In genomic region chr7:44044315-44045225, GRCh38 we compare ENCODE assay signal across 8 cellular contexts. TPM values are rescaled to one million over a fixed set of nuclear protein-coding genes. Genes with fewer than 3 reads are reported as not detected.
A peak's percentile ranks its signal among the peaks of the same experiment; 100 is the strongest.
DNase-seq lines count a peak whose midpoint lies in the region; ATAC-seq and TF ChIP-seq lines count a peak whose summit lies in the region.

TSS of gene DBNL (plus strand) at chr7:44044702. CDS start at chr7:44044738, 36 bp downstream.

- H3K9me3 ChIP-seq in lung (ENCODE audit: control insufficient read depth in 2 of 2, insufficient read depth in 1 of 2, low read length in 1 of 2), result no peaks in the 10 kb centered on the region

- peak within 1 kb of the TSS; percentile 79 to 99 for H3K27ac ChIP-seq in lung (ENCODE audit: low read depth in 1 of 2, low read length in 1 of 2)

- peaks cover 0 to 6% of the 10 kb centered on the region in 2 donors for H3K36me3 ChIP-seq in lung (ENCODE audit: control insufficient read depth in 2 of 2, insufficient read depth in 2 of 2, low read length in 2 of 2)

- no peak for TF ChIP-seq CTCF in activated CD8-positive, alpha-beta T cell treated with anti-CD3 and anti-CD28 coated beads for 36 hours (IDR thresholded peaks at IDR 0.05)
- TF ChIP-seq CTCF in lung (IDR thresholded peaks at IDR 0.05; ENCODE audit: control extremely low read depth, extremely low read depth), result no peak

- peaks cover 46% of the 10 kb centered on the region for H3K4me1 Mint-ChIP-seq in activated CD8-positive, alpha-beta T cell treated with anti-CD3 and anti-CD28 coated beads for 36 hours (ENCODE audit: low read depth)

- no peaks in the 10 kb centered on the region for H3K27me3 Mint-ChIP-seq in activated CD8-positive, alpha-beta T cell treated with anti-CD3 and anti-CD28 coated beads for 36 hours

- H3K9me3 Mint-ChIP-seq in activated CD8-positive, alpha-beta T cell treated with anti-CD3 and anti-CD28 coated beads for 36 hours, result no peaks in the 10 kb centered on the region

- H3K36me3 Mint-ChIP-seq in activated CD8-positive, alpha-beta T cell treated with anti-CD3 and anti-CD28 coated beads for 36 hours (ENCODE audit: low read depth), result peaks cover 37% of the 10 kb centered on the region

- WGBS in lung, 2 donors, result 0% methylated on average over 69 to 74 of the region's 74 CpGs

- peak; percentile 53 to 96 (median 91) for DNase-seq in C1 segment of cervical spinal cord (lab: John Stamatoyannopoulos, UW)
- DNase-seq in NCI-H82 treated with DMSO at 0.1 percent for 48 hours (lab: John Stamatoyannopoulos, UW; ENCODE audit: unreplicated experiment), result peak; percentile 48
- peak; percentile 94 for DNase-seq in activated CD8-positive, alpha-beta T cell treated with anti-CD3 and anti-CD28 coated beads for 36 hours
- peak; percentile 95 for DNase-seq in ecto neural progenitor cell (ENCODE audit: low spot score)
- DNase-seq in lung (ENCODE audit: low spot score), result peak; percentile 97
- peak; percentile 85 to 91 (median 87) for DNase-seq in stimulated activated CD4-positive, alpha-beta T cell treated with anti-CD3 and anti-CD28 coated beads, TNF-alpha, amount 100 ng/mL, for 24 hours (ENCODE audit: low read depth in 3 of 3)

- CTCF ChIA-PET in activated CD8-positive, alpha-beta T cell treated with anti-CD3 and anti-CD28 coated beads for 36 hours (lab: Charles Lee), result interaction anchor here (0.8 to 1.7 kb wide), 5 partner anchors 24 to 213 kb away, joined by 3 to 9 read pairs (median 3); no protein-coding TSS in a partner anchor

- peak within 1 kb of the TSS; percentile 98 for H3K4me3 ChIP-seq in lung

- H3K27ac Mint-ChIP-seq in activated CD8-positive, alpha-beta T cell treated with anti-CD3 and anti-CD28 coated beads for 36 hours, result peak within 1 kb of the TSS; percentile 91

- POLR2A ChIA-PET in activated CD8-positive, alpha-beta T cell treated with anti-CD3 and anti-CD28 coated beads for 36 hours (lab: Charles Lee), result interaction anchor here (0.6 to 5.7 kb wide), 18 partner anchors 10 to 753 kb away, joined by 3 to 54 read pairs (median 4); partner anchors contain the start of genes PGAM2, POLD2 and UBE2D4

- intact Hi-C loops in activated CD8-positive, alpha-beta T cell treated with anti-CD3 and anti-CD28 coated beads for 36 hours (cut with micrococcal nuclease), result no loop called here

- ATAC-seq in GM19324 (IDR thresholded peaks at IDR 0.05; ENCODE audit: low FRiP score, unreplicated experiment) (peak; percentile 74), HG03460 (IDR thresholded peaks at IDR 0.05; ENCODE audit: unreplicated experiment) (peak; percentile 68), lung (ENCODE audit: insufficient read depth, low FRiP score) (peak; percentile 90)
- peak; percentile 65 for ATAC-seq in activated CD8-positive, alpha-beta T cell treated with anti-CD3 and anti-CD28 coated beads for 36 hours

- H3K4me3 Mint-ChIP-seq in activated CD8-positive, alpha-beta T cell treated with anti-CD3 and anti-CD28 coated beads for 36 hours, result peak within 1 kb of the TSS; percentile 91

- peaks cover 3 to 18% of the 10 kb centered on the region in 2 donors for H3K4me1 ChIP-seq in lung (ENCODE audit: control insufficient read depth in 2 of 2, insufficient read depth in 2 of 2, low read length in 2 of 2)

- H3K27me3 ChIP-seq in lung (ENCODE audit: control insufficient read depth, insufficient read depth), result no peaks in the 10 kb centered on the region

RNA-seq across cellular contexts. Expression of gene DBNL, which starts in this region (rescaled TPM):
- total RNA-seq in activated CD8-positive, alpha-beta T cell treated with anti-CD3 and anti-CD28 coated beads for 36 hours, result 100 to 1,000 TPM; 108 to 110 TPM
- total RNA-seq in lung, result 100 to 1,000 TPM in 1 of 2 donors, 10 to 100 TPM in 1; 65.9 to 144 TPM
- 100 to 1,000 TPM in 1 of 2 donors, 10 to 100 TPM in 1; 89.3 to 209 TPM for polyA plus RNA-seq in lung

Comparison
In these comparisons a context has a peak if more than half of its experiments do, and no peak if none do; other contexts are left out.
1. Peak in every context shown above with its lines: DNase-seq, ATAC-seq, H3K4me3 ChIP-seq and H3K27ac ChIP-seq.